ENCODE assay signal across 27 cellular contexts in the genomic region with DNA sequence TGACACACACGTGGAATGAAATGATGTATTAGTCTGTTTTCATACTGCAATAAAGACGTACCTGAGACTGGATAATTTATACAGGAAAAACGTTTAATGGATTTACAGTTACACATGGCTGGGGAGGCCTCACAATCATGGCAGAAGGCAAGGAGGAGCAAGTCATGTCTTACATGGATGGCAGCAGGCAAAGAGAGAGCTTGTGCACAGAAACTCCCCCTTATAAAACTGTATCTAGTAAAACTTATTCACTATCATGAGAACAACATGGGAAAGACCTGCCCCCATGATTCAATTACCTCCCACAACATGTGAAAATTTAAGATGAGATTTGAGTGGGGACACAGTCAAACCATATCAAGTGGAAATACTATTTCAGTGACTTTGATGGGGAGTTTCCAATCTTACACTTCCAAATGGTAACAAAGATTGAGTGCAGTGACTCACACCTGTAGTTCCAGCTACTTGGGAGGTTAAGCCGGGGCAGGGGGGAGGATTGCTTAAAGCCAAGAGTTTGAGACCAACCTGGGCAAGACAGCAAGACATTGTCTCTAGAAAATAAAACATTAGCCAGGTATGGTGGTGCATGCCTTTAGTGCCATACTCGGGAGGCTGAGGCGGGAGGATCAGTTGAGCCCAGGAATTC. TPM values are rescaled to one million over a fixed set of nuclear protein-coding genes. Genes with fewer than 3 reads are reported as not detected.
"Had no signal": no experiment of that assay in that cellular context is flagged by ENCODE, and none has a peak within 500 bp of the region (broad histone marks: within the 10 kb centered on the region; RNA-seq: fewer than 3 reads in every experiment).

No MANE protein-coding gene starts in this region.

- H3K27me3 Mint-ChIP-seq: activated T-cell treated with anti-CD3 and anti-CD28 coated beads, Interleukin-2, amount 50 U/mL, for 24 hours had no signal

- H3K4me1 Mint-ChIP-seq: nephron, WTC11 had no signal

- H3K9me3 ChIP-seq: neutrophil, right lobe of liver, SJSA1, upper lobe of left lung had no signal

- H3K4me3 ChIP-seq: cardiac muscle cell, lung, right lobe of liver, SJSA1, thoracic aorta, upper lobe of left lung had no signal

- H3K4me1 ChIP-seq: parathyroid adenoma, right lobe of liver, SJSA1, upper lobe of left lung had no signal

- H3K9me3 Mint-ChIP-seq: immature natural killer cell had no signal

- H3K79me2 ChIP-seq: parathyroid adenoma had no signal

- H3K27ac ChIP-seq: cardiac muscle cell, neutrophil, parathyroid adenoma, right lobe of liver, SJSA1, thoracic aorta, upper lobe of left lung had no signal

- DNase-seq: activated CD8-positive, alpha-beta memory T cell treated with anti-CD3 and anti-CD28 coated beads for 24 hours; activated T-cell treated with anti-CD3 and anti-CD28 coated beads, Interleukin-2, amount 50 U/mL, for 24 hours; cortex of kidney; effector CD4-positive, alpha-beta T cell; erythroblast; foreskin fibroblast; immature natural killer cell; right lobe of liver; small intestine; stimulated activated CD4-positive, alpha-beta T cell treated with anti-CD3 and anti-CD28 coated beads, Interleukin-2, amount 100 ng/mL, for 24 hours; T1000; upper lobe of left lung had no signal

- H3K27ac Mint-ChIP-seq: activated T-cell treated with anti-CD3 and anti-CD28 coated beads, Interleukin-2, amount 50 U/mL, for 24 hours; immature natural killer cell; nephron; stimulated activated effector memory CD8-positive, alpha-beta T cell treated with anti-CD3 and anti-CD28 coated beads, Interleukin-12 subunit alpha, Interleukin-12 subunit beta, amount 100 ng/mL, for 72 hours; T-helper 1 cell treated with Interleukin-12 subunit alpha and Interleukin-12 subunit beta and Interleukin-4 antibody, amounts not matched to agents 30 μg/mL and 1 μg/mL, for 36 hours; WTC11 had no signal

- H3K36me3 Mint-ChIP-seq: immature natural killer cell; stimulated activated effector memory CD8-positive, alpha-beta T cell treated with anti-CD3 and anti-CD28 coated beads, Interleukin-12 subunit alpha, Interleukin-12 subunit beta, amount 100 ng/mL, for 72 hours had no signal

- H3K4me3 Mint-ChIP-seq: activated T-cell treated with anti-CD3 and anti-CD28 coated beads, Interleukin-2, amount 50 U/mL, for 24 hours; immature natural killer cell; nephron; stimulated activated effector memory CD8-positive, alpha-beta T cell treated with anti-CD3 and anti-CD28 coated beads, Interleukin-12 subunit alpha, Interleukin-12 subunit beta, amount 100 ng/mL, for 72 hours; T-helper 1 cell treated with Interleukin-12 subunit alpha and Interleukin-12 subunit beta and Interleukin-4 antibody, amounts not matched to agents 30 μg/mL and 1 μg/mL, for 36 hours; WTC11 had no signal

- H3K36me3 ChIP-seq: cardiac muscle cell, neutrophil, right lobe of liver, SJSA1, thoracic aorta, upper lobe of left lung had no signal

- H3K27me3 ChIP-seq: cardiac muscle cell, neutrophil, right lobe of liver, SJSA1, upper lobe of left lung had no signal

- FAIRE-seq: endometrium, small intestine had no signal

- H3K9ac ChIP-seq: parathyroid adenoma had no signal

- ATAC-seq: left lobe of liver; Right ventricle myocardium inferior; stimulated activated effector memory CD8-positive, alpha-beta T cell treated with anti-CD3 and anti-CD28 coated beads, Interleukin-12 subunit alpha, Interleukin-12 subunit beta, amount 100 ng/mL, for 72 hours; WTC11 had no signal

- H2AFZ ChIP-seq: parathyroid adenoma had no signal

RNA-seq across cellular contexts. Expression of gene LY86, which starts 8.2 kb away (rescaled TPM):
- total RNA-seq: cardiac muscle cell, fibroblast of lung, kidney epithelial cell, SJSA1, WTC11 had no signal
- polyA plus RNA-seq: cardiac muscle cell, fibroblast of lung had no signal
